ENCODE assay signal across 1 cellular context in genomic region chr1:31413405-31414005, GRCh38.
A peak's percentile ranks its signal among the peaks of the same experiment; 100 is the strongest.
TF ChIP-seq lines count a peak whose summit lies in the region.

No MANE protein-coding gene starts in this region.

TF ChIP-seq in HepG2, 621 proteins besides CTCF, POLR2A, EP300 and RAD21 (continued from another document and continues in another):
- TF ChIP-seq, protein P1, sequence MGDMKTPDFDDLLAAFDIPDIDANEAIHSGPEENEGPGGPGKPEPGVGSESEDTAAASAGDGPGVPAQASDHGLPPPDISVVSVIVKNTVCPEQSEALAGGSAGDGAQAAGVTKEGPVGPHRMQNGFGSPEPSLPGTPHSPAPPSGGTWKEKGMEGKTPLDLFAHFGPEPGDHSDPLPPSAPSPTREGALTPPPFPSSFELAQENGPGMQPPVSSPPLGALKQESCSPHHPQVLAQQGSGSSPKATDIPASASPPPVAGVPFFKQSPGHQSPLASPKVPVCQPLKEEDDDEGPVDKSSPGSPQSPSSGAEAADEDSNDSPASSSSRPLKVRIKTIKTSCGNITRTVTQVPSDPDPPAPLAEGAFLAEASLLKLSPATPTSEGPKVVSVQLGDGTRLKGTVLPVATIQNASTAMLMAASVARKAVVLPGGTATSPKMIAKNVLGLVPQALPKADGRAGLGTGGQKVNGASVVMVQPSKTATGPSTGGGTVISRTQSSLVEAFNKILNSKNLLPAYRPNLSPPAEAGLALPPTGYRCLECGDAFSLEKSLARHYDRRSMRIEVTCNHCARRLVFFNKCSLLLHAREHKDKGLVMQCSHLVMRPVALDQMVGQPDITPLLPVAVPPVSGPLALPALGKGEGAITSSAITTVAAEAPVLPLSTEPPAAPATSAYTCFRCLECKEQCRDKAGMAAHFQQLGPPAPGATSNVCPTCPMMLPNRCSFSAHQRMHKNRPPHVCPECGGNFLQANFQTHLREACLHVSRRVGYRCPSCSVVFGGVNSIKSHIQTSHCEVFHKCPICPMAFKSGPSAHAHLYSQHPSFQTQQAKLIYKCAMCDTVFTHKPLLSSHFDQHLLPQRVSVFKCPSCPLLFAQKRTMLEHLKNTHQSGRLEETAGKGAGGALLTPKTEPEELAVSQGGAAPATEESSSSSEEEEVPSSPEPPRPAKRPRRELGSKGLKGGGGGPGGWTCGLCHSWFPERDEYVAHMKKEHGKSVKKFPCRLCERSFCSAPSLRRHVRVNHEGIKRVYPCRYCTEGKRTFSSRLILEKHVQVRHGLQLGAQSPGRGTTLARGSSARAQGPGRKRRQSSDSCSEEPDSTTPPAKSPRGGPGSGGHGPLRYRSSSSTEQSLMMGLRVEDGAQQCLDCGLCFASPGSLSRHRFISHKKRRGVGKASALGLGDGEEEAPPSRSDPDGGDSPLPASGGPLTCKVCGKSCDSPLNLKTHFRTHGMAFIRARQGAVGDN (CRISPR knock-in tag; IDR thresholded peaks at IDR 0.05), result peak; percentile 59
- TF ChIP-seq, protein P2, sequence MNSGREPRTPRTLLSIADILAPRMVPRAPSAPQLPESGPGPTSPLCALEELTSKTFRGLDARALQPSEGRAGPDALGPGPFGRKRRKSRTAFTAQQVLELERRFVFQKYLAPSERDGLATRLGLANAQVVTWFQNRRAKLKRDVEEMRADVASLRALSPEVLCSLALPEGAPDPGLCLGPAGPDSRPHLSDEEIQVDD (CRISPR knock-in tag; IDR thresholded peaks at IDR 0.05; ENCODE audit: borderline replicate concordance), result no peak
- TF ChIP-seq AFF4 (CRISPR knock-in tag; IDR thresholded peaks at IDR 0.05), result no peak
- no peak for TF ChIP-seq KLF13 (CRISPR knock-in tag; IDR thresholded peaks at IDR 0.05)
- no peak for TF ChIP-seq ZNF546 (CRISPR knock-in tag; conservative IDR thresholded peaks at IDR 0.05)
- TF ChIP-seq ZNF878 (CRISPR knock-in tag; IDR thresholded peaks at IDR 0.05), result no peak
- TF ChIP-seq RCOR2 (CRISPR knock-in tag; IDR thresholded peaks at IDR 0.05), result no peak
- no peak for TF ChIP-seq SIN3A (IDR thresholded peaks at IDR 0.05; ENCODE audit: borderline replicate concordance, low read depth, low read length)
- no peak for TF ChIP-seq RFX1 (IDR thresholded peaks at IDR 0.05)
- TF ChIP-seq, protein P3, sequence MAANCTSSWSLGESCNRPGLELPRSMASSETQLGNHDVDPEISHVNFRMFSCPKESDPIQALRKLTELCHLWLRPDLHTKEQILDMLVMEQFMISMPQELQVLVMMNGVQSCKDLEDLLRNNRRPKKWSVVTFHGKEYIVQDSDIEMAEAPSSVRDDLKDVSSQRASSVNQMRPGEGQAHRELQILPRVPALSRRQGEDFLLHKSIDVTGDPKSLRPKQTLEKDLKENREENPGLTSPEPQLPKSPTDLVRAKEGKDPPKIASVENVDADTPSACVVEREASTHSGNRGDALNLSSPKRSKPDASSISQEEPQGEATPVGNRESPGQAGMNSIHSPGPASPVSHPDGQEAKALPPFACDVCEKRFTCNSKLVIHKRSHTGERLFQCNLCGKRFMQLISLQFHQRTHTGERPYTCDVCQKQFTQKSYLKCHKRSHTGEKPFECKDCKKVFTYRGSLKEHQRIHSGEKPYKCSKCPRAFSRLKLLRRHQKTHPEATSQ (CRISPR knock-in tag; IDR thresholded peaks at IDR 0.05; ENCODE audit: borderline replicate concordance), result no peak
- TF ChIP-seq, protein P4, sequence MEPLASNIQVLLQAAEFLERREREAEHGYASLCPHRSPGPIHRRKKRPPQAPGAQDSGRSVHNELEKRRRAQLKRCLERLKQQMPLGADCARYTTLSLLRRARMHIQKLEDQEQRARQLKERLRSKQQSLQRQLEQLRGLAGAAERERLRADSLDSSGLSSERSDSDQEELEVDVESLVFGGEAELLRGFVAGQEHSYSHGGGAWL (CRISPR knock-in tag; IDR thresholded peaks at IDR 0.05), result 0 out of 2 replicates have a peak, but pooled peaks have one; percentile 10
- 0 out of 2 replicates have a peak, but pooled peaks have one; percentile 34 for TF ChIP-seq HOXA9 (CRISPR knock-in tag; IDR thresholded peaks at IDR 0.05; ENCODE audit: borderline replicate concordance)
- TF ChIP-seq, protein P5, sequence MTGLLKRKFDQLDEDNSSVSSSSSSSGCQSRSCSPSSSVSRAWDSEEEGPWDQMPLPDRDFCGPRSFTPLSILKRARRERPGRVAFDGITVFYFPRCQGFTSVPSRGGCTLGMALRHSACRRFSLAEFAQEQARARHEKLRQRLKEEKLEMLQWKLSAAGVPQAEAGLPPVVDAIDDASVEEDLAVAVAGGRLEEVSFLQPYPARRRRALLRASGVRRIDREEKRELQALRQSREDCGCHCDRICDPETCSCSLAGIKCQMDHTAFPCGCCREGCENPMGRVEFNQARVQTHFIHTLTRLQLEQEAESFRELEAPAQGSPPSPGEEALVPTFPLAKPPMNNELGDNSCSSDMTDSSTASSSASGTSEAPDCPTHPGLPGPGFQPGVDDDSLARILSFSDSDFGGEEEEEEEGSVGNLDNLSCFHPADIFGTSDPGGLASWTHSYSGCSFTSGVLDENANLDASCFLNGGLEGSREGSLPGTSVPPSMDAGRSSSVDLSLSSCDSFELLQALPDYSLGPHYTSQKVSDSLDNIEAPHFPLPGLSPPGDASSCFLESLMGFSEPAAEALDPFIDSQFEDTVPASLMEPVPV (CRISPR knock-in tag; IDR thresholded peaks at IDR 0.05), result peak; percentile 93; the same call in 1 of the 2 replicates
- TF ChIP-seq ZBTB42 (CRISPR knock-in tag; IDR thresholded peaks at IDR 0.05), result 0 out of 2 replicates have a peak, but pooled peaks have one; percentile 35
- TF ChIP-seq MAFK (conservative IDR thresholded peaks at IDR 0.05 in 1 of 2, IDR thresholded peaks at IDR 0.05 in 1 of 2; ENCODE audit: low read length in 2 of 2), result no peak
- no peak for TF ChIP-seq PRMT3 (CRISPR knock-in tag; IDR thresholded peaks at IDR 0.05; ENCODE audit: borderline replicate concordance, low read depth)
- no peak for TF ChIP-seq MBD4 (IDR thresholded peaks at IDR 0.05; ENCODE audit: borderline replicate concordance, low read length)
- TF ChIP-seq ZNF124 (CRISPR knock-in tag; IDR thresholded peaks at IDR 0.05), result no peak
- TF ChIP-seq ZMYM3 (CRISPR knock-in tag; IDR thresholded peaks at IDR 0.05), result no peak
- TF ChIP-seq ZNF282 (IDR thresholded peaks at IDR 0.05; ENCODE audit: partially characterized antibody), result no peak
- no peak for TF ChIP-seq ZBTB38 (CRISPR knock-in tag; IDR thresholded peaks at IDR 0.05)
- no peak for TF ChIP-seq XRCC5 (optimal IDR thresholded peaks at IDR 0.05; ENCODE audit: low read length)
- TF ChIP-seq POLR2AphosphoS2 (IDR thresholded peaks at IDR 0.05; ENCODE audit: low read depth, low read length), result no peak
- TF ChIP-seq ZNF430 (CRISPR knock-in tag; IDR thresholded peaks at IDR 0.05), result no peak
- no peak for TF ChIP-seq ZNF512B (CRISPR knock-in tag; IDR thresholded peaks at IDR 0.05; ENCODE audit: borderline replicate concordance)
- no peak for TF ChIP-seq ZNF652 (CRISPR knock-in tag; IDR thresholded peaks at IDR 0.05; ENCODE audit: borderline replicate concordance, low read depth)
- TF ChIP-seq ZNF407 (CRISPR knock-in tag; IDR thresholded peaks at IDR 0.05; ENCODE audit: not compliant biosample characterization), result peak; percentile 53
- TF ChIP-seq ZNF83 (CRISPR knock-in tag; IDR thresholded peaks at IDR 0.05; ENCODE audit: borderline replicate concordance), result no peak
- TF ChIP-seq FOSL1 (CRISPR knock-in tag; IDR thresholded peaks at IDR 0.05; ENCODE audit: borderline replicate concordance), result no peak
- TF ChIP-seq SMC3 (IDR thresholded peaks at IDR 0.05; ENCODE audit: low read length), result no peak
- TF ChIP-seq CEBPB (IDR thresholded peaks at IDR 0.05; ENCODE audit: borderline replicate concordance, low read depth, low read length), result no peak
